22 cellular contexts compared by ENCODE assay signal in genomic region chr12:107468976-107469375, GRCh38.
"Had no signal": no experiment of that assay in that cellular context is flagged by ENCODE, and none has a peak within 500 bp of the region (broad histone marks: within the 10 kb centered on the region; RNA-seq: fewer than 3 reads in every experiment).

No MANE protein-coding gene starts in this region.

- H3K9me3 ChIP-seq: lower lobe of right lung, psoas muscle, sigmoid colon, suprapubic skin, vagina had no signal

- H3K36me3 ChIP-seq: lower lobe of right lung, sigmoid colon, suprapubic skin, vagina had no signal

- H3K4me3 ChIP-seq: dorsolateral prefrontal cortex, lower lobe of right lung, psoas muscle, sigmoid colon, suprapubic skin, vagina had no signal

- ATAC-seq: psoas muscle; right cardiac atrium; stimulated activated naive CD8-positive, alpha-beta T cell treated with anti-CD3 and anti-CD28 coated beads, Interleukin-15, amount 100 ng/mL, for 72 hours had no signal

- H3K27ac ChIP-seq: lower lobe of right lung, psoas muscle, suprapubic skin, vagina had no signal

- H3K4me1 ChIP-seq: psoas muscle, vagina had no signal

- FAIRE-seq: frontal cortex, keratinocyte had no signal

- DNase-seq: dorsolateral prefrontal cortex; effector CD4-positive, alpha-beta T cell; head of caudate nucleus; left ventricle myocardium superior; lower lobe of right lung; naive thymus-derived CD8-positive, alpha-beta T cell; nephron progenitor cell; nucleus accumbens; posterior cingulate gyrus; psoas muscle; right cardiac atrium; sigmoid colon; stimulated activated CD4-positive, alpha-beta T cell treated with anti-CD3 and anti-CD28 coated beads, Interleukin-15, amount 100 ng/mL, for 24 hours; stimulated activated CD4-positive, alpha-beta T cell treated with anti-CD3 and anti-CD28 coated beads, Interleukin-2, amount 100 ng/mL, for 48 hours; stimulated activated CD8-positive, alpha-beta memory T cell treated with anti-CD3 and anti-CD28 coated beads, Interleukin-4, amount 100 ng/mL, for 48 hours; stimulated activated naive CD4-positive, alpha-beta T cell; stimulated activated naive CD8-positive, alpha-beta T cell treated with anti-CD3 and anti-CD28 coated beads, Interleukin-15, amount 100 ng/mL, for 72 hours; trophoblast cell had no signal

- H3K27me3 ChIP-seq: sigmoid colon, suprapubic skin, vagina had no signal
